In genomic region chr17:61510991-61511390, GRCh38 we compare ENCODE assay signal across 2 cellular contexts.
TF ChIP-seq lines count a peak whose summit lies in the region.

No MANE protein-coding gene starts in this region.

TF ChIP-seq in HEK293, 187 proteins besides CTCF, POLR2A, EP300 and RAD21:
- TF ChIP-seq SP7 (tag by site-specific recombination; IDR thresholded peaks at IDR 0.05) (0 out of 2 replicates have a peak, but pooled peaks have one; percentile 3), ZBTB20 (tag by site-specific recombination; IDR thresholded peaks at IDR 0.05) (peak; percentile 78), ZSCAN5A (tag by site-specific recombination; IDR thresholded peaks at IDR 0.05) (no peak)

TF ChIP-seq in K562, 482 proteins besides CTCF, POLR2A, EP300 and RAD21:
- peak; percentile 82 for TF ChIP-seq TFE3 (CRISPR knock-in tag; IDR thresholded peaks at IDR 0.05)
- no peak for TF ChIP-seq UBTF (IDR thresholded peaks at IDR 0.05; ENCODE audit: borderline replicate concordance in 1 of 2, low read depth in 2 of 2, low read length in 2 of 2)
